In the genomic region with DNA sequence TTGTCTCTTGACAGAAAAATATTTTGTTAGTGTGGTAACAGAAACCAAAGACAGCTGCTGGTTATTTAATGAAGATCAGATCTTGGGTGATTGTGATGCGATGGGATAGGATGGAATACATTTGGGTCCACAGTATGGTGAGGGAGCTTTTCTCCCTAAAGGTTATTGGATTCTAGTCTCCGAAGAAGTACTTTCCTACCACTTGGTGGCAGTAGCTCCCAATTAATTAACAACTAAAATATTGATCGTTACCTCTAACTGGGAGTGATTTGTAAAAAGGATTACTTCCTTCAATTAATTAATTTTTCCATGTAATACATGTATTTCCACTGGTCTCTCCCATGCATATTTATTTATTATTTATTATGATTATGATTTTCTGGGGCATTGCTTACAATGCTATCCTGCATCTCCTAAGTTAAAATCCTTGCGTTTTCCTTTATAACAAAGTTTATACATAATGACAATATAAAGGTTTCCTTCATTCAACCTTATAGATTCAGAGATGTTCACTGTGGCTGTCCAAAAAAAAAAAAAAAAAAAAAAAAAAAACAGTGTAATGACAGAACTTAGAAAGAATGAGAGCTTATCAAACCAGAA, we compare ENCODE assay signal across 8 cellular contexts. TPM values are rescaled to one million over a fixed set of nuclear protein-coding genes. Genes with fewer than 3 reads are reported as not detected.
DNase-seq lines count a peak whose midpoint lies in the region; ATAC-seq, FAIRE-seq and TF ChIP-seq lines count a peak whose summit lies in the region.

No MANE protein-coding gene starts in this region.

- TF ChIP-seq CTCF in D721Med (IDR thresholded peaks at IDR 0.05; ENCODE audit: insufficient read depth, missing control alignments) (peak; percentile 61), breast epithelium (IDR thresholded peaks at IDR 0.05) (peak in 2 of 3 donors; percentile 51 to 55)

- no peaks in the 10 kb centered on the region for H3K4me1 ChIP-seq in breast epithelium

- no peak for DNase-seq in D721Med (ENCODE audit: insufficient read length, low spot score)
- peak; percentile 39 for DNase-seq in HEK293T (ENCODE audit: extremely low spot score)
- peak; percentile 62 for DNase-seq in NCI-H460 (ENCODE audit: extremely low read depth, low read depth)
- no peak for DNase-seq in breast epithelium (ENCODE audit: low spot score in 2 of 2)
- DNase-seq in myocyte (ENCODE audit: low read depth), result peak; percentile 57
- DNase-seq in activated naive CD4-positive, alpha-beta T cell (lab: John Stamatoyannopoulos, UW), result no peak

- H3K4me3 ChIP-seq in breast epithelium, result no peak overlapping the region

- no peak for TF ChIP-seq POLR2A in breast epithelium (IDR thresholded peaks at IDR 0.05)

- intact Hi-C loops in breast epithelium (cut with DNase I; ENCODE audit: low total_unique reads), result no loop called here

- no peaks in the 10 kb centered on the region for H3K27me3 ChIP-seq in breast epithelium

- H3K36me3 ChIP-seq in breast epithelium, result no peaks in the 10 kb centered on the region

- no peak for ATAC-seq in HG03565 (IDR thresholded peaks at IDR 0.05; ENCODE audit: unreplicated experiment)
- ATAC-seq in HG03442 (IDR thresholded peaks at IDR 0.05; ENCODE audit: unreplicated experiment), result no peak

- POLR2A ChIA-PET in HEK293T (lab: Yijun Ruan, JAX), result no interaction called here

- peak; percentile 74 for FAIRE-seq in D721Med (lab: Jason Lieb, UNC)

- no peak overlapping the region for H3K27ac ChIP-seq in breast epithelium

- CTCF ChIA-PET in HEK293T (lab: Yijun Ruan, JAX), result interaction anchor here (0.6 to 2.0 kb wide), 8 partner anchors 34 to 853 kb away, joined by 3 to 17 read pairs (median 4); no protein-coding TSS in a partner anchor

- H3K9me3 ChIP-seq in breast epithelium, result no peaks in the 10 kb centered on the region

TF ChIP-seq in HEK293T, 16 proteins besides CTCF, POLR2A, EP300 and RAD21:
- TF ChIP-seq, protein P1, sequence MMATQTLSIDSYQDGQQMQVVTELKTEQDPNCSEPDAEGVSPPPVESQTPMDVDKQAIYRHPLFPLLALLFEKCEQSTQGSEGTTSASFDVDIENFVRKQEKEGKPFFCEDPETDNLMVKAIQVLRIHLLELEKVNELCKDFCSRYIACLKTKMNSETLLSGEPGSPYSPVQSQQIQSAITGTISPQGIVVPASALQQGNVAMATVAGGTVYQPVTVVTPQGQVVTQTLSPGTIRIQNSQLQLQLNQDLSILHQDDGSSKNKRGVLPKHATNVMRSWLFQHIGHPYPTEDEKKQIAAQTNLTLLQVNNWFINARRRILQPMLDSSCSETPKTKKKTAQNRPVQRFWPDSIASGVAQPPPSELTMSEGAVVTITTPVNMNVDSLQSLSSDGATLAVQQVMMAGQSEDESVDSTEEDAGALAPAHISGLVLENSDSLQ (IDR thresholded peaks at IDR 0.05), result no peak
- TF ChIP-seq FOXM1 (IDR thresholded peaks at IDR 0.05; ENCODE audit: borderline replicate concordance), result no peak
- no peak for TF ChIP-seq HDGF (IDR thresholded peaks at IDR 0.05; ENCODE audit: borderline replicate concordance)
- no peak for TF ChIP-seq FOXK2 (IDR thresholded peaks at IDR 0.05)
- TF ChIP-seq TARDBP (IDR thresholded peaks at IDR 0.05), result no peak
- no peak for TF ChIP-seq CTBP1 (IDR thresholded peaks at IDR 0.05; ENCODE audit: borderline replicate concordance)
- TF ChIP-seq ARNT (IDR thresholded peaks at IDR 0.05), result no peak
- no peak for TF ChIP-seq FOXA1 (IDR thresholded peaks at IDR 0.05)
- TF ChIP-seq SUZ12 (IDR thresholded peaks at IDR 0.05), result no peak
- no peak for TF ChIP-seq BHLHE40 (IDR thresholded peaks at IDR 0.05; ENCODE audit: borderline replicate concordance)
- TF ChIP-seq ZNF384 (IDR thresholded peaks at IDR 0.05), result no peak

RNA-seq across cellular contexts. Expression of gene TMEM196, which starts 25.6 kb away (rescaled TPM):
- not detected in 2 replicates for total RNA-seq in NCI-H460 (2014; rRNA removed; shearing (Covaris generic))
- polyA plus RNA-seq in NCI-H460 (2014; cell fraction: nucleus; rRNA removed), result not detected in 2 replicates
- not detected for total RNA-seq in breast epithelium
- total RNA-seq in myocyte, result not detected in 2 replicates
- not detected for polyA plus RNA-seq in myocyte (2012)

RNA-seq across cellular contexts. Expression of gene POLR1F, which starts 39.0 kb away (rescaled TPM):
- 44.1 and 51.9 TPM in 2 replicates for total RNA-seq in NCI-H460 (2014; rRNA removed; shearing (Covaris generic))
- 32.5 and 36.1 TPM in 2 replicates for polyA plus RNA-seq in NCI-H460 (2014; cell fraction: nucleus; rRNA removed)
- 10 to 100 TPM; 12.5 to 20.5 (median 17.0) TPM for total RNA-seq in breast epithelium
- 21.2 and 28.4 TPM in 2 replicates for total RNA-seq in myocyte
- polyA plus RNA-seq in myocyte (2012), result 4.7 TPM

Comparison
In these comparisons a context has a peak if more than half of its experiments do, and no peak if none do; other contexts are left out.
1. DNase-seq: peak in HEK293T (single experiment), NCI-H460 (single experiment) and myocyte (single experiment); none in D721Med (single experiment), breast epithelium (0 of 2) and activated naive CD4-positive, alpha-beta T cell (0 of 4).